21 cellular contexts compared by ENCODE assay signal in the genomic region with DNA sequence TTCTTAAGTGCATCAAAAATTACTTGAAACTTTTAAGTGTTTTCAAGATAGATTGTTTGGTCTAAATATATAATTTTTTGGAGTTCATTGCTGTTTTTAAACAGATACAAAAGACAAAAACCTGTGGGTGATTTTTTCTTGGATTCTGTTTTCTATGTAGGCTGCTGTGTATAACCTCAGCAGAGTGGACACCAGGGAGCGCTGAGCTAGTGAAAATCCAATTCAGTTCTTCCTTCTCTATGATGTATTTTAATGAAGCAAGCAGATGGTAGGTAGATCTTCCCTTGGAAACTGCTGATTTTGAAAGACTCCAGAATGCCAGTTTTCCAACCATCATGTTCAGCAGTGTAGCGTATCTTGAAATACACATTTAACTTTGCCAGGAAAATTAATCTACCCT.
DNase-seq lines count a peak whose midpoint lies in the region; ATAC-seq and TF ChIP-seq lines count a peak whose summit lies in the region.
"Had no signal": no experiment of that assay in that cellular context is flagged by ENCODE, and none has a peak within 500 bp of the region (broad histone marks: within the 10 kb centered on the region; RNA-seq: fewer than 3 reads in every experiment).

No MANE protein-coding gene starts in this region.

- H3K36me3 ChIP-seq in cardiac muscle cell (no peaks in the 10 kb centered on the region), left ventricle myocardium inferior (no peaks in the 10 kb centered on the region)
- H3K36me3 ChIP-seq: pancreas, vagina had no signal

- H3K4me3 ChIP-seq in cardiac muscle cell (no peak overlapping the region), left ventricle myocardium inferior (no peak overlapping the region)
- H3K4me3 ChIP-seq: body of pancreas, coronary artery, pancreas, vagina had no signal

- no peak for ATAC-seq in HG03045 (IDR thresholded peaks at IDR 0.05; ENCODE audit: unreplicated experiment)
- no peak for ATAC-seq in GM19467 (IDR thresholded peaks at IDR 0.05; ENCODE audit: unreplicated experiment)
- ATAC-seq: activated T-helper 17 cell treated with anti-CD3 and anti-CD28 coated beads, Interleukin-2, amount 50 U/mL, for 72 hours; body of pancreas; left cardiac atrium; natural killer cell treated with Interleukin-12 subunit alpha and Interleukin-12 subunit beta and Interleukin-15 and Interleukin-18, amount 100 ng/mL, for 72 hours; pancreas; right cardiac atrium had no signal

- TF ChIP-seq CTCF in cardiac muscle cell (IDR thresholded peaks at IDR 0.05; ENCODE audit: low read depth, low read length) (peak; percentile 18), left ventricle myocardium inferior (IDR thresholded peaks at IDR 0.05; ENCODE audit: borderline replicate concordance) (no peak)

- DNase-seq in cardiac muscle cell (ENCODE audit: low read depth in 1 of 2, low spot score in 1 of 2) (no peak), left ventricle myocardium inferior (no peak), SK-MEL-5 (ENCODE audit: low read depth, low spot score) (peak; percentile 19), fibroblast of peridontal ligament (ENCODE audit: extremely low read depth) (peak; percentile 24), NCI-H1694 treated with DMSO at 0.1 percent for 48 hours (lab: John Stamatoyannopoulos, UW) (no peak), NCI-H2227 (lab: John Stamatoyannopoulos, UW; ENCODE audit: unreplicated experiment) (no peak)
- DNase-seq: activated CD4-positive, alpha-beta T cell treated with anti-CD3 and anti-CD28 coated beads for 48 hours; body of pancreas; CD4-positive, alpha-beta memory T cell; left cardiac atrium; NCI-H1092 treated with DMSO at 0.1 percent for 48 hours; NCI-H2029 treated with DMSO at 0.1 percent for 48 hours; pancreas; right cardiac atrium had no signal

- H3K9me3 ChIP-seq in cardiac muscle cell (ENCODE audit: low read depth), result no peaks in the 10 kb centered on the region
- no peaks in the 10 kb centered on the region for H3K9me3 ChIP-seq in left ventricle myocardium inferior (replicated peaks)
- H3K9me3 ChIP-seq: body of pancreas, pancreas, vagina had no signal

- no peaks in the 10 kb centered on the region for H3K27me3 ChIP-seq in cardiac muscle cell
- no peaks in the 10 kb centered on the region for H3K27me3 ChIP-seq in left ventricle myocardium inferior (ENCODE audit: low read depth)
- H3K27me3 ChIP-seq: body of pancreas, pancreas, vagina had no signal

- no peaks in the 10 kb centered on the region for H3K4me1 ChIP-seq in cardiac muscle cell (ENCODE audit: low read depth)
- peaks cover 3% of the 10 kb centered on the region for H3K4me1 ChIP-seq in left ventricle myocardium inferior
- H3K4me1 ChIP-seq: body of pancreas, pancreas, vagina had no signal

- intact Hi-C loops in left ventricle myocardium inferior (cut with micrococcal nuclease), result no loop called here

- in situ Hi-C loops in SK-MEL-5 (cut with HindIII; ENCODE audit: low pct_unique_long_range_greater_than_20kb, low sequenced_read_pairs), result no loop called here

- H3K27ac ChIP-seq in cardiac muscle cell, result no peak overlapping the region
- no peak overlapping the region for H3K27ac ChIP-seq in left ventricle myocardium inferior (replicated peaks)
- H3K27ac ChIP-seq: body of pancreas, coronary artery, KMS-11, pancreas, vagina had no signal

Comparison
In these comparisons a context has a peak if more than half of its experiments do, and no peak if none do; other contexts are left out.
1. DNase-seq: peak in SK-MEL-5 (single experiment) and fibroblast of peridontal ligament (single experiment); none in cardiac muscle cell (0 of 2), left ventricle myocardium inferior (single experiment), NCI-H1694 treated with DMSO at 0.1 percent for 48 hours (single experiment) and NCI-H2227 (single experiment).